Comparison of ENCODE assay signal across 1 cellular context in genomic region chr17:45667591-45668171, GRCh38.
TF ChIP-seq lines count a peak whose summit lies in the region.

No MANE protein-coding gene starts in this region.

TF ChIP-seq in K562, 482 proteins besides CTCF, POLR2A, EP300 and RAD21 (continued from another document):
- TF ChIP-seq PRDM10 (IDR thresholded peaks at IDR 0.05; ENCODE audit: partially characterized antibody) (no peak), ZNF316 (IDR thresholded peaks at IDR 0.05) (no peak)
- TF ChIP-seq, protein P1, sequence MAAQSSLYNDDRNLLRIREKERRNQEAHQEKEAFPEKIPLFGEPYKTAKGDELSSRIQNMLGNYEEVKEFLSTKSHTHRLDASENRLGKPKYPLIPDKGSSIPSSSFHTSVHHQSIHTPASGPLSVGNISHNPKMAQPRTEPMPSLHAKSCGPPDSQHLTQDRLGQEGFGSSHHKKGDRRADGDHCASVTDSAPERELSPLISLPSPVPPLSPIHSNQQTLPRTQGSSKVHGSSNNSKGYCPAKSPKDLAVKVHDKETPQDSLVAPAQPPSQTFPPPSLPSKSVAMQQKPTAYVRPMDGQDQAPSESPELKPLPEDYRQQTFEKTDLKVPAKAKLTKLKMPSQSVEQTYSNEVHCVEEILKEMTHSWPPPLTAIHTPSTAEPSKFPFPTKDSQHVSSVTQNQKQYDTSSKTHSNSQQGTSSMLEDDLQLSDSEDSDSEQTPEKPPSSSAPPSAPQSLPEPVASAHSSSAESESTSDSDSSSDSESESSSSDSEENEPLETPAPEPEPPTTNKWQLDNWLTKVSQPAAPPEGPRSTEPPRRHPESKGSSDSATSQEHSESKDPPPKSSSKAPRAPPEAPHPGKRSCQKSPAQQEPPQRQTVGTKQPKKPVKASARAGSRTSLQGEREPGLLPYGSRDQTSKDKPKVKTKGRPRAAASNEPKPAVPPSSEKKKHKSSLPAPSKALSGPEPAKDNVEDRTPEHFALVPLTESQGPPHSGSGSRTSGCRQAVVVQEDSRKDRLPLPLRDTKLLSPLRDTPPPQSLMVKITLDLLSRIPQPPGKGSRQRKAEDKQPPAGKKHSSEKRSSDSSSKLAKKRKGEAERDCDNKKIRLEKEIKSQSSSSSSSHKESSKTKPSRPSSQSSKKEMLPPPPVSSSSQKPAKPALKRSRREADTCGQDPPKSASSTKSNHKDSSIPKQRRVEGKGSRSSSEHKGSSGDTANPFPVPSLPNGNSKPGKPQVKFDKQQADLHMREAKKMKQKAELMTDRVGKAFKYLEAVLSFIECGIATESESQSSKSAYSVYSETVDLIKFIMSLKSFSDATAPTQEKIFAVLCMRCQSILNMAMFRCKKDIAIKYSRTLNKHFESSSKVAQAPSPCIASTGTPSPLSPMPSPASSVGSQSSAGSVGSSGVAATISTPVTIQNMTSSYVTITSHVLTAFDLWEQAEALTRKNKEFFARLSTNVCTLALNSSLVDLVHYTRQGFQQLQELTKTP (IDR thresholded peaks at IDR 0.05; ENCODE audit: low read depth in 1 of 2, partially characterized antibody in 2 of 2), result no peak
TF ChIP-seq in K562: peak in this region for 1.
